ENCODE assay signal across 15 cellular contexts in genomic region chr2:10085852-10086148, GRCh38. TPM values are rescaled to one million over a fixed set of nuclear protein-coding genes. Genes with fewer than 3 reads are reported as not detected.
DNase-seq lines count a peak whose midpoint lies in the region; ATAC-seq, FAIRE-seq and TF ChIP-seq lines count a peak whose summit lies in the region.
"Had no signal": no experiment of that assay in that cellular context is flagged by ENCODE, and none has a peak within 500 bp of the region (broad histone marks: within the 10 kb centered on the region; RNA-seq: fewer than 3 reads in every experiment).

No MANE protein-coding gene starts in this region.

- TF ChIP-seq POLR2A in GM12878 (IDR thresholded peaks at IDR 0.05; ENCODE audit: low read depth, low read length): no peak

- no peak overlapping the region for H3K4me3 Mint-ChIP-seq in activated T-cell treated with anti-CD3 and anti-CD28 coated beads, Interleukin-2, amount 50 U/mL, for 24 hours
- H3K4me3 Mint-ChIP-seq: CD4-positive, alpha-beta T cell had no signal

- TF ChIP-seq CTCF in GM12878 (IDR thresholded peaks at IDR 0.05 in 2 of 3, conservative IDR thresholded peaks at IDR 0.05 in 1 of 3; ENCODE audit: control insufficient read depth in 2 of 3, extremely low read depth in 1 of 3, insufficient read depth in 1 of 3, low read depth in 3 of 3, low read length in 3 of 3): no peak
- TF ChIP-seq CTCF in kidney (IDR thresholded peaks at IDR 0.05; ENCODE audit: borderline replicate concordance, extremely low read depth, insufficient read depth): no peak
- no peak for TF ChIP-seq CTCF in pancreas (IDR thresholded peaks at IDR 0.05)
- TF ChIP-seq CTCF in BE2C (IDR thresholded peaks at IDR 0.05; ENCODE audit: low read depth, low read length): no peak

- H3K9me3 ChIP-seq in GM12878 (replicated peaks; ENCODE audit: control insufficient read depth, insufficient read depth, low read length) (no peaks in the 10 kb centered on the region), kidney (ENCODE audit: control insufficient read depth in 1 of 2, low read length in 2 of 2) (no peaks in the 10 kb centered on the region), pancreas (no peaks in the 10 kb centered on the region), BE2C (no peaks in the 10 kb centered on the region; the same call in 1 of the 2 replicates)
- H3K9me3 ChIP-seq: Caco-2, HAP-1 had no signal

- H3K79me2 ChIP-seq in GM12878 (ENCODE audit: control insufficient read depth, insufficient read depth, low read length): no peaks in the 10 kb centered on the region

- H3K9me3 Mint-ChIP-seq in activated T-cell treated with anti-CD3 and anti-CD28 coated beads, Interleukin-2, amount 50 U/mL, for 24 hours: no peaks in the 10 kb centered on the region
- H3K9me3 Mint-ChIP-seq: CD4-positive, alpha-beta T cell had no signal

- DNase-seq in GM12878 (ENCODE audit: low read depth, low spot score) (no peak), kidney (peak; percentile 87), pancreas (peak in 1 of 6 donors; percentile 41), BE2C (no peak)
- no peak for DNase-seq in activated T-cell treated with anti-CD3 and anti-CD28 coated beads, Interleukin-2, amount 50 U/mL, for 24 hours
- DNase-seq in activated CD4-positive, alpha-beta T cell treated with anti-CD3 and anti-CD28 coated beads, Interleukin-2, amount 50 U/mL, for 48 hours: no peak
- DNase-seq: ACHN; Caco-2; CD4-positive, alpha-beta T cell; DMS153; DMS79; GF-D8 had no signal

- H3K4me3 ChIP-seq in GM12878 (no peak overlapping the region), kidney (ENCODE audit: low read length in 2 of 2) (peak overlapping the region in 1 of 2 donors; percentile 20), pancreas (no peak overlapping the region), BE2C (ENCODE audit: low read depth, low read length) (no peak overlapping the region)
- H3K4me3 ChIP-seq: HAP-1 had no signal

- POLR2A ChIA-PET in GM12878 (lab: Charles Lee): interaction anchor here (0.7 to 2.1 kb wide), 6 partner anchors 9 to 363 kb away, joined by 3 to 7 read pairs (median 3); partner anchors contain the start of gene ODC1

- H3K4me1 Mint-ChIP-seq in activated T-cell treated with anti-CD3 and anti-CD28 coated beads, Interleukin-2, amount 50 U/mL, for 24 hours (ENCODE audit: low read depth): peaks cover 14% of the 10 kb centered on the region

- in situ Hi-C loops in GM12878 (cut with MboI): no loop called here

- H3K36me3 ChIP-seq in GM12878 (ENCODE audit: control insufficient read depth in 2 of 2, insufficient read depth in 2 of 2, low read length in 1 of 2): no peaks in the 10 kb centered on the region
- H3K36me3 ChIP-seq in kidney (ENCODE audit: control insufficient read depth in 1 of 2, insufficient read depth in 2 of 2, low read length in 2 of 2): no peaks in the 10 kb centered on the region
- no peaks in the 10 kb centered on the region for H3K36me3 ChIP-seq in pancreas
- H3K36me3 ChIP-seq in BE2C: no peaks in the 10 kb centered on the region
- H3K36me3 ChIP-seq: HAP-1 had no signal

- no peaks in the 10 kb centered on the region for H3K27me3 ChIP-seq in GM12878 (replicated peaks in 1 of 2; ENCODE audit: control insufficient read depth in 2 of 2, insufficient read depth in 2 of 2, low read length in 1 of 2)
- H3K27me3 ChIP-seq in pancreas: no peaks in the 10 kb centered on the region
- H3K27me3 ChIP-seq in BE2C: peaks cover 55% of the 10 kb centered on the region

- no peak overlapping the region for H2AFZ ChIP-seq in GM12878 (ENCODE audit: control insufficient read depth, low read depth, low read length)

- CTCF ChIA-PET in GM12878 (lab: Yijun Ruan, JAX): interaction anchor here (0.8 to 31.8 kb wide), 5 partner anchors 9 to 355 kb away, joined by 3 to 983 read pairs (median 9); partner anchors contain the start of gene CYS1

- intact Hi-C loops in GM12878 (cut with micrococcal nuclease; ENCODE audit: unreplicated experiment): no loop called here
- intact Hi-C loops in kidney (cut with DNase I): no loop called here
- intact Hi-C loops in pancreas (cut with DNase I): no loop called here

- WGBS in GM12878 (ENCODE audit: insufficient coverage, insufficient replicate concordance, low lambda C conversion rate, missing lambda C conversion rate): 93% methylated on average over 8 of the region's 8 CpGs
- 54 to 59% methylated on average over 8 of the region's 8 CpGs for WGBS in pancreas, 2 donors

- SMC1A ChIA-PET in GM12878 (lab: Charles Lee; ENCODE audit: uncharacterized antibody, unreplicated experiment): interaction anchor here (0.8 to 8.9 kb wide), 5 partner anchors 9 to 43 kb away, joined by 3 to 194 read pairs (median 8); no protein-coding TSS in a partner anchor

- ATAC-seq in GM12878 (no peak), pancreas (no peak)

- RAD21 ChIA-PET in GM12878 (lab: Charles Lee; ENCODE audit: unreplicated experiment): interaction anchor here (1.0 to 2.0 kb wide), 9 partner anchors 9 to 361 kb away, joined by 3 to 9 read pairs (median 4); no protein-coding TSS in a partner anchor

- no peak overlapping the region for H3K4me2 ChIP-seq in GM12878 (ENCODE audit: control insufficient read depth, insufficient read depth)

- no peak for TF ChIP-seq EP300 in GM12878 (IDR thresholded peaks at IDR 0.05; ENCODE audit: borderline replicate concordance in 1 of 2, control insufficient read depth in 1 of 2, low read depth in 2 of 2, low read length in 2 of 2)

- no peaks in the 10 kb centered on the region for H4K20me1 ChIP-seq in GM12878 (ENCODE audit: control insufficient read depth, insufficient read depth)

- BruUV-seq in GM12878 (replicated peaks; lab: Mats Ljungman, UMichigan): no TSS peak

- H3K27ac ChIP-seq in GM12878 (ENCODE audit: control insufficient read depth, insufficient read depth): no peak overlapping the region
- H3K27ac ChIP-seq in kidney (ENCODE audit: low read depth in 2 of 2, low read length in 2 of 2): peak overlapping the region; percentile 66 to 86
- H3K27ac ChIP-seq in pancreas: peak overlapping the region; percentile 55 to 71 (median 68)
- H3K27ac ChIP-seq: C4-2B had no signal

- no peaks in the 10 kb centered on the region for H3K36me3 Mint-ChIP-seq in activated T-cell treated with anti-CD3 and anti-CD28 coated beads, Interleukin-2, amount 50 U/mL, for 24 hours (ENCODE audit: low read depth)

- no peak for TF ChIP-seq RAD21 in GM12878 (IDR thresholded peaks at IDR 0.05; ENCODE audit: insufficient read depth, low read depth, low read length)

- H3K27ac Mint-ChIP-seq in activated T-cell treated with anti-CD3 and anti-CD28 coated beads, Interleukin-2, amount 50 U/mL, for 24 hours: no peak overlapping the region
- H3K27ac Mint-ChIP-seq: CD4-positive, alpha-beta T cell had no signal

- peaks cover 35% of the 10 kb centered on the region for H3K4me1 ChIP-seq in GM12878 (ENCODE audit: control insufficient read depth, insufficient read depth, low read length)
- peaks cover 28 to 47% of the 10 kb centered on the region in 2 donors for H3K4me1 ChIP-seq in kidney (ENCODE audit: control insufficient read depth in 1 of 2, insufficient read depth in 1 of 2, low read depth in 1 of 2, low read length in 2 of 2)
- H3K4me1 ChIP-seq in pancreas: peaks cover 0 to 5% (median 0%) of the 10 kb centered on the region in 3 donors
- H3K4me1 ChIP-seq in BE2C: no peaks in the 10 kb centered on the region; the same call in 1 of the 2 replicates

- H3K9ac ChIP-seq in GM12878 (ENCODE audit: control insufficient read depth, insufficient read depth, low read length) (no peak overlapping the region), kidney (ENCODE audit: low read length in 2 of 2) (no peak overlapping the region)

- FAIRE-seq in GM12878 (lab: Jason Lieb, UNC): no peak
- FAIRE-seq in kidney (lab: Jason Lieb, UNC): no peak
- no peak for FAIRE-seq in pancreas (lab: Jason Lieb, UNC)
- FAIRE-seq: A204.1 had no signal

- peaks cover 77% of the 10 kb centered on the region for H3K27me3 Mint-ChIP-seq in activated T-cell treated with anti-CD3 and anti-CD28 coated beads, Interleukin-2, amount 50 U/mL, for 24 hours

RNA-seq across cellular contexts. Expression of gene CYS1, which starts 5.6 kb away (rescaled TPM):
- total RNA-seq in GM12878 (2013; cell fraction: nucleolus; rRNA removed): 2.1 and 2.7 TPM in 2 replicates
- total RNA-seq in GM12878 (2014; rRNA removed) (5.8 and 7.5 TPM in 2 replicates), GM12878 (2014; rRNA removed; fragmentation: Illumina TruSeq; extraction: Trizol) (2.8 and 3.0 TPM in 2 replicates), GM12878 (2021) (5.8 and 6.4 TPM in 2 replicates), kidney (245 TPM), pancreas (10 to 100 TPM; 19.4 to 27.9 (median 21.7) TPM)
- 1.5 TPM for polyA plus RNA-seq in GM12878 (2011; ENCODE audit: low read depth)
- polyA plus RNA-seq in GM12878 (2011; rRNA removed) (2.7 and 4.2 TPM in 2 replicates), GM12878 (2014; fragmentation: Illumina TruSeq; extraction: Trizol) (0.76 and 2.1 TPM in 2 replicates), GM12878 (2014; fragmentation: Nextera tagmentation; extraction: Ambion mirVana) (under 1 TPM; 0.35 to 0.90 TPM), GM12878 (2014; rRNA removed) (4.8 and 5.1 TPM in 2 replicates), GM12878 (2016; fragmentation: Nextera tagmentation; extraction: Ambion mirVana) (1 to 10 TPM in 1 of 2 experiments, under 1 TPM in 1; 0.96 to 1.3 TPM), kidney (ENCODE audit: insufficient read depth, low read depth, low replicate concordance) (276 TPM), pancreas (10 to 100 TPM; 18.9 to 51.3 TPM)
- polyA plus RNA-seq in GM12878 (2011; cell fraction: cytosol; rRNA removed): 5.6 and 9.3 TPM in 2 replicates
- polyA plus RNA-seq in GM12878 (2011; cell fraction: nucleus; rRNA removed): 4.6 and 5.1 TPM in 2 replicates
- polyA plus RNA-seq in GM12878 (2012): 3.4 and 5.3 TPM in 2 replicates
- polyA minus RNA-seq in GM12878 (2011; rRNA and poly(A)+ RNA removed): 1.5 and 6.0 TPM in 2 replicates
- polyA minus RNA-seq in GM12878 (2011; cell fraction: cytosol; rRNA and poly(A)+ RNA removed): 2.1 and 3.9 TPM in 2 replicates
- polyA minus RNA-seq in GM12878 (2011; cell fraction: nucleus; rRNA and poly(A)+ RNA removed): 1.5 and 2.4 TPM in 2 replicates
- polyA plus RNA-seq in BE2C (2012; ENCODE audit: insufficient read depth, insufficient read length, low read depth): not detected
- total RNA-seq: CD4-positive, alpha-beta T cell had no signal

RNA-seq across cellular contexts. Expression of gene RRM2, which starts 36.7 kb away (rescaled TPM):
- 77.7 and 79.7 TPM in 2 replicates for total RNA-seq in GM12878 (2013; cell fraction: nucleolus; rRNA removed)
- 146 and 155 TPM in 2 replicates for total RNA-seq in GM12878 (2014; rRNA removed)
- 122 and 130 TPM in 2 replicates for total RNA-seq in GM12878 (2014; rRNA removed; fragmentation: Illumina TruSeq; extraction: Trizol)
- total RNA-seq in GM12878 (2021): 231 and 270 TPM in 2 replicates
- polyA plus RNA-seq in GM12878 (2011; ENCODE audit: low read depth): 84.7 TPM
- 107 and 115 TPM in 2 replicates for polyA plus RNA-seq in GM12878 (2011; rRNA removed)
- 65.3 and 137 TPM in 2 replicates for polyA plus RNA-seq in GM12878 (2011; cell fraction: cytosol; rRNA removed)
- polyA plus RNA-seq in GM12878 (2011; cell fraction: nucleus; rRNA removed): 94.8 and 222 TPM in 2 replicates
- polyA plus RNA-seq in GM12878 (2012): 116 and 143 TPM in 2 replicates
- 163 and 186 TPM in 2 replicates for polyA plus RNA-seq in GM12878 (2014; fragmentation: Illumina TruSeq; extraction: Trizol)
- polyA plus RNA-seq in GM12878 (2014; fragmentation: Nextera tagmentation; extraction: Ambion mirVana): 10 to 100 TPM; 54.4 to 64.5 TPM
- polyA plus RNA-seq in GM12878 (2014; rRNA removed): 196 and 232 TPM in 2 replicates
- polyA plus RNA-seq in GM12878 (2016; fragmentation: Nextera tagmentation; extraction: Ambion mirVana): 100 to 1,000 TPM; 768 to 771 TPM
- polyA minus RNA-seq in GM12878 (2011; rRNA and poly(A)+ RNA removed): 92.5 and 95.8 TPM in 2 replicates
- polyA minus RNA-seq in GM12878 (2011; cell fraction: cytosol; rRNA and poly(A)+ RNA removed): 91.1 and 93.3 TPM in 2 replicates
- 97.6 and 221 TPM in 2 replicates for polyA minus RNA-seq in GM12878 (2011; cell fraction: nucleus; rRNA and poly(A)+ RNA removed)
- total RNA-seq in kidney: 5.5 TPM
- 3.6 TPM for polyA plus RNA-seq in kidney (ENCODE audit: insufficient read depth, low read depth, low replicate concordance)
- total RNA-seq in pancreas: 1 to 10 TPM in 4 of 6 donors, under 1 TPM in 2; 0.24 to 3.0 (median 2.1) TPM
- polyA plus RNA-seq in pancreas: under 1 TPM; 0.16 to 0.27 TPM
- 13.0 TPM for polyA plus RNA-seq in BE2C (2012; ENCODE audit: insufficient read depth, insufficient read length, low read depth)

RNA-seq across cellular contexts. Expression of gene KLF11, which starts 42.5 kb away (rescaled TPM):
- 0.83 and 0.94 TPM in 2 replicates for total RNA-seq in GM12878 (2013; cell fraction: nucleolus; rRNA removed)
- 0.23 and 0.27 TPM in 2 replicates for total RNA-seq in GM12878 (2014; rRNA removed)
- total RNA-seq in GM12878 (2014; rRNA removed; fragmentation: Illumina TruSeq; extraction: Trizol): 0.13 and 0.18 TPM in 2 replicates
- total RNA-seq in GM12878 (2021): 0.18 and 0.19 TPM in 2 replicates
- 0.67 TPM for polyA plus RNA-seq in GM12878 (2011; ENCODE audit: low read depth)
- polyA plus RNA-seq in GM12878 (2011; rRNA removed): 0.53 and 0.54 TPM in 2 replicates
- 0.40 and 0.74 TPM in 2 replicates for polyA plus RNA-seq in GM12878 (2011; cell fraction: cytosol; rRNA removed)
- 0.18 and 0.27 TPM in 2 replicates for polyA plus RNA-seq in GM12878 (2011; cell fraction: nucleus; rRNA removed)
- polyA plus RNA-seq in GM12878 (2012): 0.76 and 1.3 TPM in 2 replicates
- polyA plus RNA-seq in GM12878 (2014; fragmentation: Illumina TruSeq; extraction: Trizol): 0.21 and 0.22 TPM in 2 replicates
- polyA plus RNA-seq in GM12878 (2014; fragmentation: Nextera tagmentation; extraction: Ambion mirVana): under 1 TPM; 0.03 to 0.11 TPM
- 0.13 and 0.14 TPM in 2 replicates for polyA plus RNA-seq in GM12878 (2014; rRNA removed)
- under 1 TPM in 1 of 2 experiments, not detected in 1; 0.04 TPM for polyA plus RNA-seq in GM12878 (2016; fragmentation: Nextera tagmentation; extraction: Ambion mirVana)
- 0.46 and 1.4 TPM in 2 replicates for polyA minus RNA-seq in GM12878 (2011; rRNA and poly(A)+ RNA removed)
- polyA minus RNA-seq in GM12878 (2011; cell fraction: cytosol; rRNA and poly(A)+ RNA removed): 0.53 and 0.83 TPM in 2 replicates
- 0.12 and 0.48 TPM in 2 replicates for polyA minus RNA-seq in GM12878 (2011; cell fraction: nucleus; rRNA and poly(A)+ RNA removed)
- total RNA-seq in kidney: 34.0 TPM
- polyA plus RNA-seq in kidney (ENCODE audit: insufficient read depth, low read depth, low replicate concordance): 9.4 TPM
- total RNA-seq in pancreas: 10 to 100 TPM; 17.3 to 41.2 (median 27.0) TPM
- polyA plus RNA-seq in pancreas: 10 to 100 TPM in 1 of 2 donors, 1 to 10 TPM in 1; 6.4 to 16.4 TPM
- polyA plus RNA-seq in BE2C (2012; ENCODE audit: insufficient read depth, insufficient read length, low read depth): 1.7 TPM

Comparison
In these comparisons a context has a peak if more than half of its experiments do, and no peak if none do; other contexts are left out.
1. RNA of gene RRM2, which starts 36.7 kb away (total RNA-seq): 77.7 to 270 TPM in GM12878; 5.5 TPM in kidney (single experiment) and 0.24 to 3.0 TPM in pancreas; every median in the first group is over 10 times any median in the second.
2. RNA of gene KLF11, which starts 42.5 kb away (total RNA-seq): 34.0 TPM in kidney (single experiment) and 17.3 to 41.2 TPM in pancreas; 0.13 to 0.94 TPM in GM12878; every median in the first group is over 4 times any median in the second.